ENCODE assay signal across 8 cellular contexts in genomic region chr6:30571085-30572077, GRCh38. TPM values are rescaled to one million over a fixed set of nuclear protein-coding genes. Genes with fewer than 3 reads are reported as not detected.
DNase-seq lines count a peak whose midpoint lies in the region; ATAC-seq, FAIRE-seq and TF ChIP-seq lines count a peak whose summit lies in the region.

TSS of gene ABCF1 (plus strand) at chr6:30571442. CDS start at chr6:30571488, 46 bp downstream.

- H3K36me3 ChIP-seq in BE2C = peaks cover 5% of the 10 kb centered on the region

- ATAC-seq in HG03460 (IDR thresholded peaks at IDR 0.05; ENCODE audit: unreplicated experiment) = peak; percentile 92

- H3K4me3 ChIP-seq in BE2C (ENCODE audit: low read depth, low read length) = peak within 1 kb of the TSS; percentile 87

- no peaks in the 10 kb centered on the region for H3K4me1 ChIP-seq in BE2C

- H3K27me3 ChIP-seq in BE2C = no peaks in the 10 kb centered on the region

- FAIRE-seq in colon (lab: Jason Lieb, UNC) = peak; percentile 10

- DNase-seq in BE2C (peak; percentile 99), GM19240 (ENCODE audit: insufficient read length, low spot score) (peak; percentile 94), NCI-H526 (lab: John Stamatoyannopoulos, UW) (peak; percentile 87 to 98), kidney tubule cell (ENCODE audit: low spot score) (peak; percentile 97)
- peak; percentile 100 for DNase-seq in activated CD4-positive, alpha-beta T cell treated with anti-CD3 and anti-CD28 coated beads for 48 hours
- peak; percentile 99 to 100 (median 100) for DNase-seq in stimulated activated CD4-positive, alpha-beta T cell treated with anti-CD3 and anti-CD28 coated beads, Interleukin-1b, Interleukin-23, amount 100 ng/mL, for 24 hours (ENCODE audit: low read depth in 4 of 4, low spot score in 1 of 4)

- no peaks in the 10 kb centered on the region for H3K9me3 ChIP-seq in BE2C

- TF ChIP-seq CTCF in BE2C (IDR thresholded peaks at IDR 0.05; ENCODE audit: low read depth, low read length) = no peak

RNA-seq across cellular contexts. Expression of gene ABCF1, which starts in this region (rescaled TPM):
- polyA plus RNA-seq in BE2C (2012; ENCODE audit: insufficient read depth, insufficient read length, low read depth) = 127 TPM

Comparison
In these comparisons a context has a peak if more than half of its experiments do, and no peak if none do; other contexts are left out.
1. Peak in every context shown above with its lines: DNase-seq, ATAC-seq and H3K4me3 ChIP-seq.